ENCODE assay signal across 9 cellular contexts in the genomic region with DNA sequence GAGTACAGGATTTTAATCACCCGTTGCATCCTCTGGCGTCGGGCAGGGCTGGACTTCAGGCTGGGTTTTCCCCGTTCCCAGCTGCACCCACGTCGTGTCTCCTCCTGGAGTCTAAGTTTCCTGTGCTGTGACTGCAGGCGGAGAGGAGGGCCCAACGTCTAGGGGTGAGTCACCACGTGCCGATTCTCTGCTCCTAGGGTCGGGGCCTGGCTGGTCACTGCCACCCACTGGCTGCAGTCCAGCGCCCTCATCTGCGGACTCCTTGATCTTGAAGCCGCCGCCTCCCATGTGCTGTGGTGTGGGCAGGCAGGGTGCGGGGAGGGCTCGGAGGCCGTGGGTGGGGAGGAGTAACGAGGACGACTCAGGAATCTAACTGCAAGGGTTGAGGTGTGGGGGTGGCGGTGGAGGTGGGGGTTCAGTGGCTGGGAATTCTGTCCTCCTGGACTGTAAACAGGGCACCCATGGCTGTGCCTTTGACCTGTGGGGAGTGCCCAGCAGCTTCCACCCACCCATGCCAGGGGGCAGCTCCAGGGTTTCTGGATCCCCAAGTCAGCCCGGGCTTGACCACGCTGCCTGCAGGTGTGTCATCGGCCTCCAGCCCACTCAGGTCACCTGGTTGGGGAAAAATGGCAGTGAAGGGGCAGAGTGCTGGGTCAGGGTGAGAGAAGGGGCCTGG.
DNase-seq lines count a peak whose midpoint lies in the region; ATAC-seq and TF ChIP-seq lines count a peak whose summit lies in the region.
"Had no signal": no experiment of that assay in that cellular context is flagged by ENCODE, and none has a peak within 500 bp of the region (broad histone marks: within the 10 kb centered on the region; RNA-seq: fewer than 3 reads in every experiment).

No MANE protein-coding gene starts in this region.

- no peaks in the 10 kb centered on the region for H3K9me3 Mint-ChIP-seq in activated CD4-positive, alpha-beta T cell treated with anti-CD3 and anti-CD28 coated beads, Interleukin-2, amount 10 ng/mL, durations not matched to agents 7 days and 5 days

- H3K27me3 ChIP-seq in AG04450 (ENCODE audit: control insufficient read depth, insufficient read depth, low read length) (peaks cover 9% of the 10 kb centered on the region), MG63 (no peaks in the 10 kb centered on the region), lower lobe of right lung (ENCODE audit: low read depth) (peaks cover 17% of the 10 kb centered on the region)

- POLR2A ChIA-PET in AG04450 (lab: Yijun Ruan, JAX) = no interaction called here
- POLR2A ChIA-PET in activated CD4-positive, alpha-beta T cell treated with anti-CD3 and anti-CD28 coated beads, Interleukin-2, amount 10 ng/mL, durations not matched to agents 7 days and 5 days (lab: Charles Lee) = no interaction called here

- no peak overlapping the region for H3K4me3 ChIP-seq in AG04450 (ENCODE audit: low read depth, low read length)
- no peak overlapping the region for H3K4me3 ChIP-seq in MG63
- no peak overlapping the region for H3K4me3 ChIP-seq in lower lobe of right lung

- CTCF ChIA-PET in AG04450 (lab: Charles Lee) = interaction anchor here (0.5 kb wide), 1 partner anchor 47 kb away, joined by 3 read pairs; no protein-coding TSS in a partner anchor
- CTCF ChIA-PET in activated CD4-positive, alpha-beta T cell treated with anti-CD3 and anti-CD28 coated beads, Interleukin-2, amount 10 ng/mL, durations not matched to agents 7 days and 5 days (lab: Charles Lee) = no interaction called here

- intact Hi-C loops in lower lobe of right lung (cut with DNase I) = no loop called here

- H3K27ac ChIP-seq in AG04450 (ENCODE audit: low read depth, low read length) (no peak overlapping the region), lower lobe of right lung (no peak overlapping the region)

- H3K27me3 Mint-ChIP-seq in activated CD4-positive, alpha-beta T cell treated with anti-CD3 and anti-CD28 coated beads, Interleukin-2, amount 10 ng/mL, durations not matched to agents 7 days and 5 days = peaks cover 14% of the 10 kb centered on the region

- H3K36me3 ChIP-seq in MG63 (no peaks in the 10 kb centered on the region), lower lobe of right lung (no peaks in the 10 kb centered on the region)

- no peak for TF ChIP-seq CTCF in AG04450 (IDR thresholded peaks at IDR 0.05; ENCODE audit: low read depth, low read length)
- TF ChIP-seq CTCF in lower lobe of right lung (IDR thresholded peaks at IDR 0.05) = no peak

- peak; percentile 44 for DNase-seq in AG04450 (ENCODE audit: low read depth, low spot score)
- peak; percentile 91 for DNase-seq in MG63
- DNase-seq in dedifferentiated amniotic fluid mesenchymal stem cell (ENCODE audit: extremely low spot score) = peak; percentile 73
- peak; percentile 84 for DNase-seq in lower lobe of right lung
- DNase-seq in activated CD4-positive, alpha-beta T cell treated with anti-CD3 and anti-CD28 coated beads, Interleukin-2, amount 10 ng/mL, durations not matched to agents 7 days and 5 days = no peak
- no peak for DNase-seq in NCI-H774 (lab: John Stamatoyannopoulos, UW)
- DNase-seq: DND-41 had no signal

- H3K9me3 ChIP-seq in AG04450 (ENCODE audit: control insufficient read depth, insufficient read depth, low read length) = no peaks in the 10 kb centered on the region
- no peaks in the 10 kb centered on the region for H3K9me3 ChIP-seq in MG63
- no peaks in the 10 kb centered on the region for H3K9me3 ChIP-seq in lower lobe of right lung

- H3K4me1 ChIP-seq in lower lobe of right lung = peaks cover 22% of the 10 kb centered on the region

- H3K4me1 Mint-ChIP-seq in activated CD4-positive, alpha-beta T cell treated with anti-CD3 and anti-CD28 coated beads, Interleukin-2, amount 10 ng/mL, durations not matched to agents 7 days and 5 days = no peaks in the 10 kb centered on the region

- no peaks in the 10 kb centered on the region for H3K36me3 Mint-ChIP-seq in activated CD4-positive, alpha-beta T cell treated with anti-CD3 and anti-CD28 coated beads, Interleukin-2, amount 10 ng/mL, durations not matched to agents 7 days and 5 days (ENCODE audit: low read depth)

- no peak overlapping the region for H3K4me3 Mint-ChIP-seq in activated CD4-positive, alpha-beta T cell treated with anti-CD3 and anti-CD28 coated beads, Interleukin-2, amount 10 ng/mL, durations not matched to agents 7 days and 5 days

- ATAC-seq in lower lobe of right lung = peak; percentile 84 to 85
- no peak for ATAC-seq in GM21723 (IDR thresholded peaks at IDR 0.05; ENCODE audit: unreplicated experiment)
- no peak for ATAC-seq in GM18520 (IDR thresholded peaks at IDR 0.05; ENCODE audit: unreplicated experiment)

- no peak overlapping the region for H3K27ac Mint-ChIP-seq in activated CD4-positive, alpha-beta T cell treated with anti-CD3 and anti-CD28 coated beads, Interleukin-2, amount 10 ng/mL, durations not matched to agents 7 days and 5 days

Comparison
In these comparisons a context has a peak if more than half of its experiments do, and no peak if none do; other contexts are left out.
1. DNase-seq: peak in AG04450 (single experiment), MG63 (single experiment), dedifferentiated amniotic fluid mesenchymal stem cell (single experiment) and lower lobe of right lung (single experiment); none in activated CD4-positive, alpha-beta T cell treated with anti-CD3 and anti-CD28 coated beads, Interleukin-2, amount 10 ng/mL, durations not matched to agents 7 days and 5 days (single experiment) and NCI-H774 (single experiment).
2. ATAC-seq: peak in lower lobe of right lung (2 of 2); none in GM21723 (single experiment) and GM18520 (single experiment).